In the genomic region with DNA sequence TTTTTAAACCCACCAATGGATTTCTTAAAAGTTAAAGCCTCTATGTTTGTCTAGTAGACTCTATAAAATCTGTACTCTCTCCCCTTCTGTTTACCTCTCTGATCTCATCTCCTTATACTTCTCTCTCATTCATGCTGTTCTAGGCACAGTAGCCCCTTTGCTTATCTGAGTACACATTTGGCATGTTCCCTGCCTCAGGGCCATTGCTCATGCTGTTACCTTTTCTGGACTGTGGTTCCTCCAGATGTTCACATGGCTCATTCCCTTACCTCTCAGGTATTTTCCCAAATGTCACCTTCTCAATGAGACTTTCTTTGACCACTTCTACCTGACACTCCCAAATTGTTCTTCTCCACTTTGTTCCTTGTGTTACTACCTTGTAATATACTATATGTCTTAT, we compare ENCODE assay signal across 1 cellular context.
A peak's percentile ranks its signal among the peaks of the same experiment; 100 is the strongest.
TF ChIP-seq lines count a peak whose summit lies in the region.

No MANE protein-coding gene starts in this region.

TF ChIP-seq in HEK293, 187 proteins besides CTCF, POLR2A, EP300 and RAD21 (continued from another document):
- TF ChIP-seq ZNF404 (tag by site-specific recombination; IDR thresholded peaks at IDR 0.05), result no peak
- no peak for TF ChIP-seq MEIS1 (CRISPR knock-in tag; IDR thresholded peaks at IDR 0.05; ENCODE audit: borderline replicate concordance)
- no peak for TF ChIP-seq ZNF155 (tag by site-specific recombination; IDR thresholded peaks at IDR 0.05)
- no peak for TF ChIP-seq GLIS1 (tag by site-specific recombination; IDR thresholded peaks at IDR 0.05)
- TF ChIP-seq ZEB2 (tag by site-specific recombination; IDR thresholded peaks at IDR 0.05), result no peak
- no peak for TF ChIP-seq GFI1B (tag by site-specific recombination; IDR thresholded peaks at IDR 0.05)
- TF ChIP-seq FEZF1 (tag by site-specific recombination; IDR thresholded peaks at IDR 0.05), result 0 out of 2 replicates have a peak, but pooled peaks have one; percentile 17
- no peak for TF ChIP-seq ZNF416 (tag by site-specific recombination; IDR thresholded peaks at IDR 0.05)
- TF ChIP-seq ZNF830 (tag by site-specific recombination; IDR thresholded peaks at IDR 0.05; ENCODE audit: low read depth), result no peak
- TF ChIP-seq ZNF391 (tag by site-specific recombination; IDR thresholded peaks at IDR 0.05; ENCODE audit: borderline replicate concordance, low read depth), result no peak
- TF ChIP-seq, protein P1, sequence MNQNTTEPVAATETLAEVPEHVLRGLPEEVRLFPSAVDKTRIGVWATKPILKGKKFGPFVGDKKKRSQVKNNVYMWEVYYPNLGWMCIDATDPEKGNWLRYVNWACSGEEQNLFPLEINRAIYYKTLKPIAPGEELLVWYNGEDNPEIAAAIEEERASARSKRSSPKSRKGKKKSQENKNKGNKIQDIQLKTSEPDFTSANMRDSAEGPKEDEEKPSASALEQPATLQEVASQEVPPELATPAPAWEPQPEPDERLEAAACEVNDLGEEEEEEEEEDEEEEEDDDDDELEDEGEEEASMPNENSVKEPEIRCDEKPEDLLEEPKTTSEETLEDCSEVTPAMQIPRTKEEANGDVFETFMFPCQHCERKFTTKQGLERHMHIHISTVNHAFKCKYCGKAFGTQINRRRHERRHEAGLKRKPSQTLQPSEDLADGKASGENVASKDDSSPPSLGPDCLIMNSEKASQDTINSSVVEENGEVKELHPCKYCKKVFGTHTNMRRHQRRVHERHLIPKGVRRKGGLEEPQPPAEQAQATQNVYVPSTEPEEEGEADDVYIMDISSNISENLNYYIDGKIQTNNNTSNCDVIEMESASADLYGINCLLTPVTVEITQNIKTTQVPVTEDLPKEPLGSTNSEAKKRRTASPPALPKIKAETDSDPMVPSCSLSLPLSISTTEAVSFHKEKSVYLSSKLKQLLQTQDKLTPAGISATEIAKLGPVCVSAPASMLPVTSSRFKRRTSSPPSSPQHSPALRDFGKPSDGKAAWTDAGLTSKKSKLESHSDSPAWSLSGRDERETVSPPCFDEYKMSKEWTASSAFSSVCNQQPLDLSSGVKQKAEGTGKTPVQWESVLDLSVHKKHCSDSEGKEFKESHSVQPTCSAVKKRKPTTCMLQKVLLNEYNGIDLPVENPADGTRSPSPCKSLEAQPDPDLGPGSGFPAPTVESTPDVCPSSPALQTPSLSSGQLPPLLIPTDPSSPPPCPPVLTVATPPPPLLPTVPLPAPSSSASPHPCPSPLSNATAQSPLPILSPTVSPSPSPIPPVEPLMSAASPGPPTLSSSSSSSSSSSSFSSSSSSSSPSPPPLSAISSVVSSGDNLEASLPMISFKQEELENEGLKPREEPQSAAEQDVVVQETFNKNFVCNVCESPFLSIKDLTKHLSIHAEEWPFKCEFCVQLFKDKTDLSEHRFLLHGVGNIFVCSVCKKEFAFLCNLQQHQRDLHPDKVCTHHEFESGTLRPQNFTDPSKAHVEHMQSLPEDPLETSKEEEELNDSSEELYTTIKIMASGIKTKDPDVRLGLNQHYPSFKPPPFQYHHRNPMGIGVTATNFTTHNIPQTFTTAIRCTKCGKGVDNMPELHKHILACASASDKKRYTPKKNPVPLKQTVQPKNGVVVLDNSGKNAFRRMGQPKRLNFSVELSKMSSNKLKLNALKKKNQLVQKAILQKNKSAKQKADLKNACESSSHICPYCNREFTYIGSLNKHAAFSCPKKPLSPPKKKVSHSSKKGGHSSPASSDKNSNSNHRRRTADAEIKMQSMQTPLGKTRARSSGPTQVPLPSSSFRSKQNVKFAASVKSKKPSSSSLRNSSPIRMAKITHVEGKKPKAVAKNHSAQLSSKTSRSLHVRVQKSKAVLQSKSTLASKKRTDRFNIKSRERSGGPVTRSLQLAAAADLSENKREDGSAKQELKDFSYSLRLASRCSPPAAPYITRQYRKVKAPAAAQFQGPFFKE (tag by site-specific recombination; IDR thresholded peaks at IDR 0.05; ENCODE audit: borderline replicate concordance), result no peak
- TF ChIP-seq OSR2 (tag by site-specific recombination; IDR thresholded peaks at IDR 0.05), result peak; percentile 49; the same call in 1 of the 2 replicates
TF ChIP-seq in HEK293: peak in this region for 3.
